ENCODE assay signal across 1 cellular context in genomic region chr2:171411791-171412483, GRCh38.
TF ChIP-seq lines count a peak whose summit lies in the region.

No MANE protein-coding gene starts in this region.

TF ChIP-seq in GM12878, 131 proteins besides CTCF, POLR2A, EP300 and RAD21:
- no peak for TF ChIP-seq ETV6 (conservative IDR thresholded peaks at IDR 0.05 in 1 of 2, IDR thresholded peaks at IDR 0.05 in 1 of 2; ENCODE audit: borderline replicate concordance in 1 of 2, low read depth in 1 of 2)
- no peak for TF ChIP-seq ZBTB33 (IDR thresholded peaks at IDR 0.05)
- TF ChIP-seq ATF2 (IDR thresholded peaks at IDR 0.05; ENCODE audit: low read length): peak; percentile 43; the same call in 1 of the 2 replicates
- TF ChIP-seq CREM (IDR thresholded peaks at IDR 0.05; ENCODE audit: low read depth): peak; percentile 29; the same call in 1 of the 2 replicates
- TF ChIP-seq SUPT20H (IDR thresholded peaks at IDR 0.05; ENCODE audit: borderline replicate concordance, control insufficient read depth, low read depth, low read length): no peak
- TF ChIP-seq ATF7 (IDR thresholded peaks at IDR 0.05; ENCODE audit: low read depth): 0 out of 2 replicates have a peak, but pooled peaks have one; percentile 19
- peak; percentile 72 for TF ChIP-seq JUNB (IDR thresholded peaks at IDR 0.05)
- TF ChIP-seq YY1 (IDR thresholded peaks at IDR 0.05; ENCODE audit: low read depth, low read length): peak; percentile 66
- TF ChIP-seq NFIC (IDR thresholded peaks at IDR 0.05; ENCODE audit: low read depth, low read length): peak; percentile 52; the same call in 1 of the 2 replicates
- TF ChIP-seq MEF2A (IDR thresholded peaks at IDR 0.05; ENCODE audit: insufficient read depth, low read depth, low read length): 0 out of 2 replicates have a peak, but pooled peaks have one; percentile 14
- TF ChIP-seq TCF12 (IDR thresholded peaks at IDR 0.05; ENCODE audit: low read depth, low read length): no peak
